ENCODE assay signal across 21 cellular contexts in the genomic region with DNA sequence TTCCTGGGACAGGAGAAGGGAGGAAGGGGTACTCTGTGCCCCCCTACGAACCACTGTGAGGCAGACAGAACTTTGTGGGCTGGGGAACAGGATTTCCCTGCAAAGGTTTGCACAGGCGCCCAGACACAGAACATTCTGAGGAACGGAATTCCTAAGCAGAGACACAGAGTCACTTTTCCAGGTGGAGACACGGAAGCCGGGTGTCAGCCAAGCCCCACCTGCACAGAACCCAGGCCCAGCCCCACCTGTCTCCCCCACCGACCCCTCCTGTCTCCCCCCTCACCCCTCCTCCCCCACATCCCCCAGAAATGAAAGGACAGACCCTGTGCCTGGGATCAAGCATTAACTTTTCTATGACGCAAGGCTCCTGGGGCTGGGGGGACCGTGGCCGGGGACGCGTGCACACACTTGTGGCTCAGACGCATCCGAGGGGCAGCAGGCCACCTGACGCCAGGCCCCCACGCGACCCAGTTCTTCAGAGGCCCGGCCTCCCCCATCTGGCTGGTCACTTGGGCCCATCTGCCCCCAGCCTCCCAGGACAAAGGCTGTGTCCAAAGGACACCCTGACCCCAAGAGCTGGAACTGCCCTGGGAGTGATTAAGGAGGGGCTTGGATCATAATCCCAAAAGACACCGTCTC. TPM values are rescaled to one million over a fixed set of nuclear protein-coding genes. Genes with fewer than 3 reads are reported as not detected.
"Had no signal": no experiment of that assay in that cellular context is flagged by ENCODE, and none has a peak within 500 bp of the region (broad histone marks: within the 10 kb centered on the region; RNA-seq: fewer than 3 reads in every experiment).

No MANE protein-coding gene starts in this region.

- H3K27me3 ChIP-seq: left lung, thyroid gland, vagina had no signal

- ATAC-seq: activated T-helper 17 cell treated with anti-CD3 and anti-CD28 coated beads, Interleukin-2, amount 50 U/mL, for 72 hours had no signal

- H3K4me1 ChIP-seq: sigmoid colon, vagina had no signal

- H3K4me3 ChIP-seq: sigmoid colon, thyroid gland, vagina had no signal

- DNase-seq: activated CD4-positive, alpha-beta T cell treated with anti-CD3 and anti-CD28 coated beads for 1 hour; activated CD4-positive, alpha-beta T cell treated with anti-CD3 and anti-CD28 coated beads, Interleukin-2, amount 50 U/mL, for 48 hours; activated naive CD4-positive, alpha-beta T cell treated with anti-CD3 and anti-CD28 coated beads, Interleukin-2, amount 10 ng/mL, durations not matched to agents 7 days and 5 days; mesendoderm; sigmoid colon; stimulated activated CD4-positive, alpha-beta T cell treated with anti-CD3 and anti-CD28 coated beads, Interleukin-1b, Interleukin-23, amount 100 ng/mL, for 48 hours; SW 1271; thyroid gland had no signal

- H3K27ac ChIP-seq: sigmoid colon, thyroid gland, vagina had no signal

- H3K36me3 ChIP-seq: left lung, sigmoid colon, thyroid gland, vagina had no signal

- H3K9me3 ChIP-seq: left lung, sigmoid colon, thyroid gland, vagina had no signal

- FAIRE-seq: astrocyte, bronchial epithelial cell, endometrium, islet of Langerhans had no signal

RNA-seq across cellular contexts. Expression of a gene that starts 14.1 kb away (rescaled TPM):
- total RNA-seq: activated T-helper 17 cell treated with anti-CD3 and anti-CD28 coated beads, Interleukin-2, amount 50 U/mL, for 72 hours; astrocyte; bronchial epithelial cell; chondrocyte; left lung; natural killer cell treated with Interleukin-12 subunit alpha and Interleukin-12 subunit beta and Interleukin-15 and Interleukin-18, amount 100 ng/mL, for 72 hours; osteocyte; pulmonary artery endothelial cell; sigmoid colon; thyroid gland; vagina had no signal
- polyA plus RNA-seq: adipose tissue, esophagus, sigmoid colon had no signal

RNA-seq across cellular contexts. Expression of a gene that starts 14.9 kb away (rescaled TPM):
- total RNA-seq: osteocyte had no signal
